ENCODE assay signal across 19 cellular contexts in genomic region chr11:93116641-93117577, GRCh38.
DNase-seq lines count a peak whose midpoint lies in the region; ATAC-seq, FAIRE-seq and TF ChIP-seq lines count a peak whose summit lies in the region.
"Had no signal": no experiment of that assay in that cellular context is flagged by ENCODE, and none has a peak within 500 bp of the region (broad histone marks: within the 10 kb centered on the region; RNA-seq: fewer than 3 reads in every experiment).

No MANE protein-coding gene starts in this region.

- H2AFZ ChIP-seq in HepG2 (ENCODE audit: low read length) (no peak overlapping the region), mammary epithelial cell (ENCODE audit: low read depth, low read length) (no peak overlapping the region)

- intact Hi-C loops in HepG2 (cut with micrococcal nuclease; ENCODE audit: unreplicated experiment), result no loop called here
- intact Hi-C loops in right lobe of liver (cut with DNase I), result no loop called here
- intact Hi-C loops in mammary epithelial cell (cut with micrococcal nuclease), result no loop called here
- intact Hi-C loops in left colon (cut with DNase I, micrococcal nuclease), result no loop called here

- TF ChIP-seq EP300 in HepG2 (IDR thresholded peaks at IDR 0.05; ENCODE audit: low read depth in 2 of 2, low read length in 2 of 2), result no peak
- no peak for TF ChIP-seq EP300 in HepG2 (CRISPR knock-in tag; IDR thresholded peaks at IDR 0.05; ENCODE audit: borderline replicate concordance)

- no peaks in the 10 kb centered on the region; a peak in 1 of 5 replicates for H3K27me3 ChIP-seq in HepG2 (ENCODE audit: control insufficient read depth in 1 of 2, insufficient read depth in 2 of 2, low read length in 2 of 2)
- H3K27me3 ChIP-seq in right lobe of liver, result no peaks in the 10 kb centered on the region
- H3K27me3 ChIP-seq in mammary epithelial cell (ENCODE audit: insufficient read depth, low read length), result no peaks in the 10 kb centered on the region
- H3K27me3 ChIP-seq: upper lobe of right lung had no signal

- TF ChIP-seq RAD21 in HepG2 (CRISPR knock-in tag; IDR thresholded peaks at IDR 0.05), result no peak

- ATAC-seq in HepG2 (peak; percentile 49; the same call in 2 of the 3 replicates), right lobe of liver (no peak), left colon (peak; percentile 99), GM18861 (IDR thresholded peaks at IDR 0.05; ENCODE audit: unreplicated experiment) (no peak), GM18858 (IDR thresholded peaks at IDR 0.05; ENCODE audit: unreplicated experiment) (no peak), GM19455 (IDR thresholded peaks at IDR 0.05; ENCODE audit: unreplicated experiment) (no peak)
- ATAC-seq: activated CD8-positive, alpha-beta T cell treated with anti-CD3 and anti-CD28 coated beads, Interleukin-2, amount 10 ng/mL, durations not matched to agents 7 days and 5 days; T-cell; upper lobe of right lung had no signal

- H3K4me2 ChIP-seq in HepG2 (ENCODE audit: low read depth, low read length) (no peak overlapping the region), mammary epithelial cell (ENCODE audit: insufficient read depth, low read depth, low read length) (no peak overlapping the region)
- H3K4me2 ChIP-seq: KMS-11 had no signal

- WGBS in HepG2 (ENCODE audit: low lambda C conversion rate), result 25% methylated on average over 6 of the region's 7 CpGs
- 51% methylated on average over 7 of the region's 7 CpGs for WGBS in right lobe of liver (ENCODE audit: insufficient coverage, low coverage, low lambda C conversion rate, missing lambda C conversion rate)
- WGBS in mammary epithelial cell (ENCODE audit: low coverage, missing lambda C conversion rate), result 72% methylated on average over 4 of the region's 7 CpGs

- no peak for TF ChIP-seq POLR2A in HepG2 (IDR thresholded peaks at IDR 0.05; ENCODE audit: insufficient read depth in 1 of 2, low read depth in 2 of 2, low read length in 2 of 2)
- TF ChIP-seq POLR2A in right lobe of liver (IDR thresholded peaks at IDR 0.05), result no peak

- CTCF ChIA-PET in HepG2 (lab: Yijun Ruan, JAX; ENCODE audit: low intra/inter-chr PET ratio, low total read pairs), result no interaction called here
- CTCF ChIA-PET in mammary epithelial cell (lab: Charles Lee; ENCODE audit: low non-redundant PET), result no interaction called here

- H3K27ac ChIP-seq in HepG2 (ENCODE audit: extremely low read length, insufficient read depth, low read length) (no peak overlapping the region), right lobe of liver (no peak overlapping the region), mammary epithelial cell (ENCODE audit: insufficient read depth, low read depth, low read length) (no peak overlapping the region)
- H3K27ac ChIP-seq: KMS-11, upper lobe of right lung, VCaP had no signal

- FAIRE-seq in HepG2 (lab: Jason Lieb, UNC), result no peak

- DNase-seq in HepG2 (ENCODE audit: low spot score), result no peak
- no peak for DNase-seq in right lobe of liver
- DNase-seq in mammary epithelial cell, result peak; percentile 4
- peak; percentile 88 to 89 for DNase-seq in left colon
- DNase-seq in activated naive CD4-positive, alpha-beta T cell treated with Interleukin-2 at 50 U/mL for 16 hours, result no peak
- DNase-seq: activated CD8-positive, alpha-beta T cell treated with anti-CD3 and anti-CD28 coated beads, Interleukin-2, amount 10 ng/mL, durations not matched to agents 7 days and 5 days; activated T-cell treated with anti-CD3 and anti-CD28 coated beads, Interleukin-2, amount 50 U/mL, for 48 hours; C1 segment of cervical spinal cord; mesenchymal stem cell; NCI-H1105 treated with DMSO at 0.1 percent for 48 hours; retina; Right ventricle myocardium superior; T-cell; upper lobe of right lung had no signal

- H3K9ac ChIP-seq in HepG2 (ENCODE audit: insufficient read depth, low read depth, low read length), result no peak overlapping the region
- no peak overlapping the region for H3K9ac ChIP-seq in mammary epithelial cell (ENCODE audit: insufficient read depth, low read length)
- H3K9ac ChIP-seq: KMS-11 had no signal

- H3K36me3 ChIP-seq in HepG2 (replicated peaks in 1 of 2; ENCODE audit: control insufficient read depth in 1 of 2, insufficient read depth in 2 of 2, low read length in 2 of 2), result no peaks in the 10 kb centered on the region
- H3K36me3 ChIP-seq in right lobe of liver, result no peaks in the 10 kb centered on the region
- H3K36me3 ChIP-seq in mammary epithelial cell (ENCODE audit: insufficient read depth, low read length), result no peaks in the 10 kb centered on the region
- H3K36me3 ChIP-seq: upper lobe of right lung had no signal

- H4K20me1 ChIP-seq in HepG2 (ENCODE audit: insufficient read depth, low read length) (no peaks in the 10 kb centered on the region), mammary epithelial cell (ENCODE audit: insufficient read depth, low read length) (no peaks in the 10 kb centered on the region)

- H3K79me2 ChIP-seq in HepG2 (ENCODE audit: insufficient read depth, low read length), result no peaks in the 10 kb centered on the region
- no peaks in the 10 kb centered on the region for H3K79me2 ChIP-seq in mammary epithelial cell (ENCODE audit: insufficient read depth, low read length)

- no TSS peak for BruUV-seq in HepG2 (replicated peaks; lab: Mats Ljungman, UMichigan)
- BruUV-seq in mammary epithelial cell (replicated peaks; lab: Mats Ljungman, UMichigan), result no TSS peak

- POLR2A ChIA-PET in HepG2 (lab: Yijun Ruan, JAX), result no interaction called here

- H3K4me3 ChIP-seq in HepG2 (replicated peaks in 1 of 3; ENCODE audit: insufficient read depth in 1 of 3, low read depth in 2 of 3, low read length in 3 of 3) (no peak overlapping the region), right lobe of liver (no peak overlapping the region), mammary epithelial cell (replicated peaks in 1 of 3; ENCODE audit: insufficient read depth in 1 of 3, low read depth in 2 of 3, low read length in 3 of 3) (no peak overlapping the region)
- H3K4me3 ChIP-seq: upper lobe of right lung had no signal

- dilution Hi-C loops in mammary epithelial cell (cut with HindIII; ENCODE audit: low sequenced_read_pairs), result no loop called here

- H3K4me1 ChIP-seq in HepG2 (ENCODE audit: insufficient read depth, low read length) (no peaks in the 10 kb centered on the region), right lobe of liver (no peaks in the 10 kb centered on the region), mammary epithelial cell (ENCODE audit: insufficient read depth, low read length) (no peaks in the 10 kb centered on the region)
- H3K4me1 ChIP-seq: upper lobe of right lung had no signal

- H3K9me3 ChIP-seq in HepG2 (ENCODE audit: low read length), result no peaks in the 10 kb centered on the region
- H3K9me3 ChIP-seq in right lobe of liver, result no peaks in the 10 kb centered on the region
- no peaks in the 10 kb centered on the region for H3K9me3 ChIP-seq in mammary epithelial cell (replicated peaks; ENCODE audit: insufficient read depth, low read length)
- H3K9me3 ChIP-seq: upper lobe of right lung had no signal

- TF ChIP-seq CTCF in HepG2 (CRISPR knock-in tag; IDR thresholded peaks at IDR 0.05) (no peak), right lobe of liver (IDR thresholded peaks at IDR 0.05) (no peak), mammary epithelial cell (conservative IDR thresholded peaks at IDR 0.05 in 1 of 2, IDR thresholded peaks at IDR 0.05 in 1 of 2; ENCODE audit: extremely low read depth in 1 of 2, insufficient read depth in 1 of 2, low read depth in 1 of 2, low read length in 2 of 2) (no peak)

- in situ Hi-C loops in HepG2 (cut with HindIII; ENCODE audit: extremely low pct_ligation_motif_present, low pct_unique_long_range_greater_than_20kb), result no loop called here
- in situ Hi-C loops in mammary epithelial cell (cut with MboI; ENCODE audit: low sequenced_read_pairs in 2 of 2), result no loop called here

TF ChIP-seq in HepG2, 621 proteins besides CTCF, POLR2A, EP300 and RAD21:
- TF ChIP-seq MAZ (IDR thresholded peaks at IDR 0.05; ENCODE audit: borderline replicate concordance, low read depth, low read length) (no peak), MAZ (CRISPR knock-in tag; IDR thresholded peaks at IDR 0.05; ENCODE audit: low read depth) (no peak), ZNF121 (CRISPR knock-in tag; IDR thresholded peaks at IDR 0.05) (no peak), CBX5 (CRISPR knock-in tag; IDR thresholded peaks at IDR 0.05; ENCODE audit: borderline replicate concordance) (no peak), NFE2L2 (IDR thresholded peaks at IDR 0.05; ENCODE audit: low read length) (no peak), SMAD3 (CRISPR knock-in tag; IDR thresholded peaks at IDR 0.05) (no peak), JDP2 (CRISPR knock-in tag; IDR thresholded peaks at IDR 0.05; ENCODE audit: borderline replicate concordance) (no peak)

Comparison
In these comparisons a context has a peak if more than half of its experiments do, and no peak if none do; other contexts are left out.
1. ATAC-seq: peak in HepG2 (single experiment) and left colon (single experiment); none in right lobe of liver (0 of 4), GM18861 (single experiment), GM18858 (single experiment) and GM19455 (single experiment).
2. DNase-seq: peak in mammary epithelial cell (single experiment) and left colon (2 of 2); none in HepG2 (single experiment), right lobe of liver (0 of 3) and activated naive CD4-positive, alpha-beta T cell treated with Interleukin-2 at 50 U/mL for 16 hours (single experiment).